ENCODE assay signal across 29 cellular contexts in the genomic region with DNA sequence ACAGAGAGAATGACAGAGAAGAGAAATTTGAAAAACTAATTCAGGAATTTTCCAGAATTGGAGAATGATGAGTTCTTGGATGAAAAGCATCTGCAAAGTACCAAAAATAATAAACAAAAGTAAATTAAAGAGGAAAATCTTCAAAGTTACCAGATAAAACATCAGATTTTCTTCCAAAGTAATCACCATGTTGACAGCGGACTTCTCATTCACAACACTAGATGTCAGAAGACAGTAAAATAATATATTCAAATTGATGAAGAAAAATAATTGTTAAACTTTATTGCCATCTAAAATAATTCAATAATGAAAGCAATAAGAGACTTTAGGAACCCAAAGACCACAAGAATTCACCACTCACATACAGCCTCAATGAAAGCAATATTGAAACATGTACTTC.
"Had no signal": no experiment of that assay in that cellular context is flagged by ENCODE, and none has a peak within 500 bp of the region (broad histone marks: within the 10 kb centered on the region; RNA-seq: fewer than 3 reads in every experiment).

No MANE protein-coding gene starts in this region.

- H3K27ac ChIP-seq: adrenal gland, cardiac muscle cell, esophagus muscularis mucosa, gastrocnemius medialis, left ventricle myocardium inferior, parathyroid adenoma, testis, transverse colon, WERI-Rb-1 had no signal

- H3K27ac Mint-ChIP-seq: activated CD4-positive, alpha-beta memory T cell treated with anti-CD3 and anti-CD28 coated beads for 36 hours; activated naive CD4-positive, alpha-beta T cell treated with anti-CD3 and anti-CD28 coated beads for 36 hours; activated naive CD8-positive, alpha-beta T cell treated with anti-CD3 and anti-CD28 coated beads for 36 hours; activated T-helper 1 cell treated with anti-CD3 and anti-CD28 coated beads, Interleukin-12 subunit alpha, Interleukin-12 subunit beta, Interleukin-2, Interleukin-4 antibody, amounts not matched to agents 30 ng/mL and 10 ng/mL and 1 ng/mL, durations not matched to agents 14 hours and 24 hours and 36 hours; brain had no signal

- H3K4me3 Mint-ChIP-seq: activated CD4-positive, alpha-beta memory T cell treated with anti-CD3 and anti-CD28 coated beads for 36 hours; activated naive CD4-positive, alpha-beta T cell treated with anti-CD3 and anti-CD28 coated beads for 36 hours; activated naive CD8-positive, alpha-beta T cell treated with anti-CD3 and anti-CD28 coated beads for 36 hours; activated T-helper 1 cell treated with anti-CD3 and anti-CD28 coated beads, Interleukin-12 subunit alpha, Interleukin-12 subunit beta, Interleukin-2, Interleukin-4 antibody, amounts not matched to agents 30 ng/mL and 10 ng/mL and 1 ng/mL, durations not matched to agents 14 hours and 24 hours and 36 hours; brain had no signal

- DNase-seq: activated CD4-positive, alpha-beta memory T cell treated with anti-CD3 and anti-CD28 coated beads for 36 hours; activated CD4-positive, alpha-beta T cell treated with anti-CD3 and anti-CD28 coated beads for 48 hours; activated CD8-positive, alpha-beta memory T cell treated with anti-CD3 and anti-CD28 coated beads, Interleukin-2, amount 50 U/mL, for 4 hours; activated effector memory CD4-positive, alpha-beta T cell treated with anti-CD3 and anti-CD28 coated beads, Interleukin-2, amount 50 U/mL, for 16 hours; activated naive CD4-positive, alpha-beta T cell treated with anti-CD3 and anti-CD28 coated beads for 36 hours; activated naive CD8-positive, alpha-beta T cell treated with anti-CD3 and anti-CD28 coated beads for 36 hours; activated T-cell treated with anti-CD3 and anti-CD28 coated beads, Interleukin-2, amount 50 U/mL, for 1 hour; adrenal gland; aorta; cerebellar nuclear complex; cortex of kidney; gastrocnemius medialis; glutamatergic neuron; left ventricle myocardium inferior; mucosa of descending colon; nucleus accumbens; right cardiac atrium; stimulated activated CD4-positive, alpha-beta T cell treated with anti-CD3 and anti-CD28 coated beads, Interleukin-2, amount 100 ng/mL, for 48 hours; stimulated activated naive CD8-positive, alpha-beta T cell treated with anti-CD3 and anti-CD28 coated beads, Interleukin-15, Interleukin-2, amounts not matched to agents 100 U/mL and 50 U/mL, for 24 hours; testis; transverse colon; WERI-Rb-1 had no signal

- H3K36me3 Mint-ChIP-seq: activated CD4-positive, alpha-beta memory T cell treated with anti-CD3 and anti-CD28 coated beads for 36 hours; activated naive CD8-positive, alpha-beta T cell treated with anti-CD3 and anti-CD28 coated beads for 36 hours had no signal

- ATAC-seq: activated CD4-positive, CD25-positive, alpha-beta regulatory T cell treated with anti-CD3 and anti-CD28 coated beads, Interleukin-2, amount 50 U/mL, for 24 hours; gastrocnemius medialis; mucosa of descending colon; right cardiac atrium; stimulated activated naive CD8-positive, alpha-beta T cell treated with anti-CD3 and anti-CD28 coated beads, Interleukin-15, Interleukin-2, amounts not matched to agents 100 U/mL and 50 U/mL, for 24 hours had no signal

- H3K27me3 Mint-ChIP-seq: activated CD4-positive, alpha-beta memory T cell treated with anti-CD3 and anti-CD28 coated beads for 36 hours; activated naive CD8-positive, alpha-beta T cell treated with anti-CD3 and anti-CD28 coated beads for 36 hours; brain had no signal

- H3K4me3 ChIP-seq: adrenal gland, cardiac muscle cell, esophagus muscularis mucosa, gastrocnemius medialis, left ventricle myocardium inferior, lung, mucosa of descending colon, testis, transverse colon had no signal

- H3K4me1 Mint-ChIP-seq: brain had no signal

- H3K9me3 Mint-ChIP-seq: activated CD4-positive, alpha-beta memory T cell treated with anti-CD3 and anti-CD28 coated beads for 36 hours; activated naive CD4-positive, alpha-beta T cell treated with anti-CD3 and anti-CD28 coated beads for 36 hours; activated naive CD8-positive, alpha-beta T cell treated with anti-CD3 and anti-CD28 coated beads for 36 hours; activated T-helper 1 cell treated with anti-CD3 and anti-CD28 coated beads, Interleukin-12 subunit alpha, Interleukin-12 subunit beta, Interleukin-2, Interleukin-4 antibody, amounts not matched to agents 30 ng/mL and 10 ng/mL and 1 ng/mL, durations not matched to agents 14 hours and 24 hours and 36 hours; brain had no signal
